Comparison of ENCODE assay signal across 16 cellular contexts in the genomic region with DNA sequence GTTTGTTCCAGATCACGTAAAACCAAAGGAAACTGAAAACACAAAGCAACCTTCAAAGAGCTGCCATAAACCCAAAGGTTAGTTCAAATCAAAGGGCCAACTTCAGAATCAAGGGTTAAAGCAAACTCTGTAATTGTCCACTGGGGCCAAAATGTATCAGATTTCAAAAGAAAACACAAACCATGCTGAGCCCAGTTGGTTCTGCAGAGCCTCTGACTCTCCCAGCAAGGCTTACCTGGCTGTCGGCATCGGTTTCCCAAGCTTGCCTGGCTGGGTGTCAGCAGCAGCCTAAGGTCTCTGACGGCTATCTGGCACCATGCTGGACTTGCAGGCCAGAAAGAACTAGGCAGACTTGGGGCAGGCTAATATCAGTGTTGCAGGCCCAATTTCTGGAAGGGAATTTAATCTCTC.
DNase-seq lines count a peak whose midpoint lies in the region; ATAC-seq and TF ChIP-seq lines count a peak whose summit lies in the region.
"Had no signal": no experiment of that assay in that cellular context is flagged by ENCODE, and none has a peak within 500 bp of the region (broad histone marks: within the 10 kb centered on the region; RNA-seq: fewer than 3 reads in every experiment).

No MANE protein-coding gene starts in this region.

- H3K36me3 Mint-ChIP-seq in stimulated activated memory B cell treated with anti-CD40 and anti-IgM and Interleukin-4, amounts not matched to agents 10 μg/mL and 1 μg/mL and 100 μg/mL, for 72 hours = peaks cover 5% of the 10 kb centered on the region
- H3K36me3 Mint-ChIP-seq in CD14-positive monocyte (no peaks in the 10 kb centered on the region), mesothelial cell of epicardium (no peaks in the 10 kb centered on the region)

- H3K4me1 Mint-ChIP-seq in stimulated activated memory B cell treated with anti-CD40 and anti-IgM and Interleukin-4, amounts not matched to agents 10 μg/mL and 1 μg/mL and 100 μg/mL, for 72 hours = peaks cover 48% of the 10 kb centered on the region
- H3K4me1 Mint-ChIP-seq in CD14-positive monocyte (peaks cover 9% of the 10 kb centered on the region), mesothelial cell of epicardium (peaks cover 5% of the 10 kb centered on the region)

- H3K4me2 ChIP-seq in Loucy (ENCODE audit: low read depth, low read length, poor library complexity, severe bottlenecking) = peak overlapping the region; percentile 67

- H3K9me2 ChIP-seq in Loucy (replicated peaks; ENCODE audit: low read depth, low read length) = no peaks in the 10 kb centered on the region

- H3K4me1 ChIP-seq in right atrium auricular region (no peaks in the 10 kb centered on the region), Loucy (ENCODE audit: insufficient read depth, low read length, poor library complexity, severe bottlenecking) (peaks cover 84% of the 10 kb centered on the region)
- H3K4me1 ChIP-seq: Caco-2, SJCRH30 had no signal

- H3K4me3 Mint-ChIP-seq in stimulated activated memory B cell treated with anti-CD40 and anti-IgM and Interleukin-4, amounts not matched to agents 10 μg/mL and 1 μg/mL and 100 μg/mL, for 72 hours = no peak overlapping the region
- H3K4me3 Mint-ChIP-seq in CD14-positive monocyte = no peak overlapping the region
- no peak overlapping the region for H3K4me3 Mint-ChIP-seq in mesothelial cell of epicardium

- H3K4me3 ChIP-seq in right atrium auricular region = no peak overlapping the region
- peak overlapping the region; percentile 75 for H3K4me3 ChIP-seq in Loucy (ENCODE audit: low read length, poor library complexity, severe bottlenecking)
- H3K4me3 ChIP-seq: SJCRH30 had no signal

- intact Hi-C loops in Right ventricle myocardium inferior (cut with DNase I) (no loop called here), CD14-positive monocyte (cut with micrococcal nuclease) (no loop called here)

- TF ChIP-seq CTCF in right atrium auricular region (IDR thresholded peaks at IDR 0.05) (no peak), Loucy (conservative IDR thresholded peaks at IDR 0.05; ENCODE audit: low read length) (no peak), CD14-positive monocyte (IDR thresholded peaks at IDR 0.05) (no peak), mesothelial cell of epicardium (IDR thresholded peaks at IDR 0.05; ENCODE audit: unreplicated experiment) (no peak)

- ATAC-seq in Right ventricle myocardium inferior = peak; percentile 56
- no peak for ATAC-seq in stimulated activated memory B cell treated with anti-CD40 and anti-IgM and Interleukin-4, amounts not matched to agents 10 μg/mL and 1 μg/mL and 100 μg/mL, for 72 hours
- ATAC-seq in HG03378 (IDR thresholded peaks at IDR 0.05; ENCODE audit: unreplicated experiment) = no peak

- H3K36me3 ChIP-seq in right atrium auricular region = no peaks in the 10 kb centered on the region
- H3K36me3 ChIP-seq in Loucy (ENCODE audit: insufficient read depth, low read length) = peaks cover 65% of the 10 kb centered on the region
- H3K36me3 ChIP-seq: SJCRH30 had no signal

- no peak overlapping the region for H3K27ac ChIP-seq in right atrium auricular region
- H3K27ac ChIP-seq: SJCRH30 had no signal

- no peaks in the 10 kb centered on the region for H3K27me3 ChIP-seq in right atrium auricular region
- H3K27me3 ChIP-seq in Loucy (ENCODE audit: insufficient read depth, low read length, poor library complexity, severe bottlenecking) = peaks cover 26% of the 10 kb centered on the region
- H3K27me3 ChIP-seq: SJCRH30 had no signal

- H3K79me2 ChIP-seq in Loucy (ENCODE audit: insufficient read depth, low read length) = peaks cover 74% of the 10 kb centered on the region

- no peaks in the 10 kb centered on the region for H3K9me3 Mint-ChIP-seq in stimulated activated memory B cell treated with anti-CD40 and anti-IgM and Interleukin-4, amounts not matched to agents 10 μg/mL and 1 μg/mL and 100 μg/mL, for 72 hours
- no peaks in the 10 kb centered on the region for H3K9me3 Mint-ChIP-seq in CD14-positive monocyte
- no peaks in the 10 kb centered on the region for H3K9me3 Mint-ChIP-seq in mesothelial cell of epicardium

- peaks cover 31% of the 10 kb centered on the region for H3F3A ChIP-seq in Loucy (ENCODE audit: low read depth)

- H3K9me3 ChIP-seq in right atrium auricular region (no peaks in the 10 kb centered on the region), Loucy (ENCODE audit: insufficient read depth, low read depth, low read length) (no peaks in the 10 kb centered on the region)
- H3K9me3 ChIP-seq: Caco-2, SJCRH30 had no signal

- H3K27me3 Mint-ChIP-seq in stimulated activated memory B cell treated with anti-CD40 and anti-IgM and Interleukin-4, amounts not matched to agents 10 μg/mL and 1 μg/mL and 100 μg/mL, for 72 hours = no peaks in the 10 kb centered on the region
- H3K27me3 Mint-ChIP-seq in CD14-positive monocyte (ENCODE audit: low read depth in 3 of 3) = no peaks in the 10 kb centered on the region
- H3K27me3 Mint-ChIP-seq in mesothelial cell of epicardium (ENCODE audit: low read depth) = peaks cover 22% of the 10 kb centered on the region

- H2AFZ ChIP-seq in Loucy (ENCODE audit: low read length) = no peak overlapping the region

- peak overlapping the region; percentile 90 for H3K27ac Mint-ChIP-seq in stimulated activated memory B cell treated with anti-CD40 and anti-IgM and Interleukin-4, amounts not matched to agents 10 μg/mL and 1 μg/mL and 100 μg/mL, for 72 hours
- H3K27ac Mint-ChIP-seq in CD14-positive monocyte = no peak overlapping the region
- no peak overlapping the region for H3K27ac Mint-ChIP-seq in mesothelial cell of epicardium

- peak; percentile 57 for DNase-seq in Right ventricle myocardium inferior (ENCODE audit: missing footprints)
- DNase-seq in right atrium auricular region (ENCODE audit: low spot score) = no peak
- peak; percentile 61 for DNase-seq in cerebellum (ENCODE audit: low spot score)
- DNase-seq in CD14-positive monocyte (ENCODE audit: low spot score) = no peak
- DNase-seq in mesothelial cell of epicardium (ENCODE audit: low spot score in 2 of 2, unreplicated experiment in 2 of 2) = no peak
- DNase-seq: Caco-2, DMS53, H7, MV-4-11, NCI-H1417 treated with DMSO at 0.1 percent for 48 hours, NCI-H2029, NCI-H510A, SJCRH30 had no signal

- H3K9ac ChIP-seq in Loucy (ENCODE audit: low read depth, low read length, poor library complexity, severe bottlenecking) = peak overlapping the region; percentile 93

- H4K20me1 ChIP-seq in Loucy (ENCODE audit: insufficient read depth, low read length, poor library complexity, severe bottlenecking) = peaks cover 11% of the 10 kb centered on the region

Comparison
In these comparisons a context has a peak if more than half of its experiments do, and no peak if none do; other contexts are left out.
1. DNase-seq: peak in Right ventricle myocardium inferior (single experiment) and cerebellum (single experiment); none in right atrium auricular region (single experiment), CD14-positive monocyte (single experiment) and mesothelial cell of epicardium (0 of 2).